Comparison of ENCODE assay signal across 29 cellular contexts in genomic region chr10:71033396-71033980, GRCh38.
DNase-seq lines count a peak whose midpoint lies in the region; ATAC-seq, FAIRE-seq and TF ChIP-seq lines count a peak whose summit lies in the region.
"Had no signal": no experiment of that assay in that cellular context is flagged by ENCODE, and none has a peak within 500 bp of the region (broad histone marks: within the 10 kb centered on the region; RNA-seq: fewer than 3 reads in every experiment).

No MANE protein-coding gene starts in this region.

- no peak overlapping the region for H3T11ph ChIP-seq in H9 (ENCODE audit: low read length)

- H2BK15ac ChIP-seq in H9 (ENCODE audit: low read depth, low read length) = no peak overlapping the region

- H3K79me2 ChIP-seq in H9 (ENCODE audit: insufficient read depth, low read length) (no peaks in the 10 kb centered on the region), K562 (ENCODE audit: control insufficient read depth, insufficient read depth, low read length) (no peaks in the 10 kb centered on the region), smooth muscle cell (ENCODE audit: low read depth) (no peaks in the 10 kb centered on the region)
- H3K79me2 ChIP-seq: hepatocyte had no signal

- no peaks in the 10 kb centered on the region for H3K23me2 ChIP-seq in H9 (ENCODE audit: insufficient read length, low read depth, low read length, poor library complexity, severe bottlenecking)

- H4K20me1 ChIP-seq in H9 (ENCODE audit: control insufficient read depth, insufficient read depth, insufficient read length) (no peaks in the 10 kb centered on the region), K562 (replicated peaks; ENCODE audit: control insufficient read depth, insufficient read depth, low read length) (peaks cover 3% of the 10 kb centered on the region; the same call in 1 of the 2 replicates), smooth muscle cell (ENCODE audit: low read depth) (no peaks in the 10 kb centered on the region)

- no peaks in the 10 kb centered on the region for H3K4me1 Mint-ChIP-seq in H9
- H3K4me1 Mint-ChIP-seq: activated naive CD8-positive, alpha-beta T cell treated with anti-CD3 and anti-CD28 coated beads for 36 hours; natural killer cell; T-helper 17 cell had no signal

- H3K18ac ChIP-seq in H9 (ENCODE audit: insufficient read length, low read depth, low read length) = no peak overlapping the region

- H2AFZ ChIP-seq in H9 (ENCODE audit: low read length) (no peak overlapping the region), K562 (ENCODE audit: low read depth, low read length) (no peak overlapping the region), smooth muscle cell (ENCODE audit: low read depth) (no peak overlapping the region)
- H2AFZ ChIP-seq: hepatocyte had no signal

- no peak overlapping the region for H4K8ac ChIP-seq in H9 (replicated peaks; ENCODE audit: insufficient read length, low read depth, low read length)

- DNase-seq in H9 = peak; percentile 44
- DNase-seq in K562 (ENCODE audit: extremely low read depth in 1 of 4, low spot score in 3 of 4) = no peak
- DNase-seq in iPS-NIHi7 (ENCODE audit: extremely low spot score) = peak; percentile 41
- DNase-seq in smooth muscle cell (lab: John Stamatoyannopoulos, UW; ENCODE audit: unreplicated experiment) = no peak
- DNase-seq: activated CD8-positive, alpha-beta T cell treated with anti-CD3 and anti-CD28 coated beads, Interleukin-2, amount 10 ng/mL, durations not matched to agents 7 days and 5 days; activated naive CD8-positive, alpha-beta T cell treated with anti-CD3 and anti-CD28 coated beads for 36 hours; activated T-cell treated with anti-CD3 and anti-CD28 coated beads for 4 hours; C1 segment of cervical spinal cord; central memory CD4-positive, alpha-beta T cell; COR-L47; gastrocnemius medialis; HCEC 1CT; KBM-7; left ventricle myocardium superior; MG63; natural killer cell; NCI-H446; ovary; right cardiac atrium; stimulated activated naive CD4-positive, alpha-beta T cell; T-helper 17 cell had no signal

- H3K4me3 Mint-ChIP-seq in H9 = no peak overlapping the region
- H3K4me3 Mint-ChIP-seq: activated CD8-positive, alpha-beta T cell treated with anti-CD3 and anti-CD28 coated beads, Interleukin-2, amount 10 ng/mL, durations not matched to agents 7 days and 5 days; activated naive CD8-positive, alpha-beta T cell treated with anti-CD3 and anti-CD28 coated beads for 36 hours; natural killer cell; T-helper 17 cell had no signal

- intact Hi-C loops in K562 (cut with micrococcal nuclease) = no loop called here

- no CpG with 5 or more reads among the region's 16 CpGs for WGBS in H9 (ENCODE audit: extremely low coverage, insufficient read length, low lambda C conversion rate)
- WGBS in K562 (ENCODE audit: insufficient coverage, low coverage, missing lambda C conversion rate) = 2% methylated on average over 16 of the region's 16 CpGs
- WGBS in smooth muscle cell (ENCODE audit: low lambda C conversion rate) = 83% methylated on average over 16 of the region's 16 CpGs

- H3K27ac Mint-ChIP-seq in H9 = no peak overlapping the region; a peak in 1 of 7 replicates
- H3K27ac Mint-ChIP-seq: activated CD8-positive, alpha-beta T cell treated with anti-CD3 and anti-CD28 coated beads, Interleukin-2, amount 10 ng/mL, durations not matched to agents 7 days and 5 days; activated naive CD8-positive, alpha-beta T cell treated with anti-CD3 and anti-CD28 coated beads for 36 hours; natural killer cell; T-helper 17 cell had no signal

- ATAC-seq in K562 = no peak; the same call in 2 of the 3 replicates
- ATAC-seq in GM21515 (IDR thresholded peaks at IDR 0.05; ENCODE audit: unreplicated experiment) = no peak
- no peak for ATAC-seq in HG03442 (IDR thresholded peaks at IDR 0.05; ENCODE audit: unreplicated experiment)
- no peak for ATAC-seq in GM19455 (IDR thresholded peaks at IDR 0.05; ENCODE audit: unreplicated experiment)
- ATAC-seq: activated CD8-positive, alpha-beta T cell treated with anti-CD3 and anti-CD28 coated beads, Interleukin-2, amount 10 ng/mL, durations not matched to agents 7 days and 5 days; gastrocnemius medialis; left ventricle myocardium superior; natural killer cell; right cardiac atrium; T-helper 17 cell had no signal

- no peak overlapping the region for H2BK120ac ChIP-seq in H9 (ENCODE audit: low read depth, low read length, poor library complexity, severe bottlenecking)

- no peaks in the 10 kb centered on the region for H3K36me3 Mint-ChIP-seq in H9 (ENCODE audit: insufficient read depth in 1 of 3, low read depth in 3 of 3)
- H3K36me3 Mint-ChIP-seq: activated naive CD8-positive, alpha-beta T cell treated with anti-CD3 and anti-CD28 coated beads for 36 hours; natural killer cell had no signal

- POLR2A ChIA-PET in K562 (lab: Yijun Ruan, JAX) = interaction anchor here (0.7 kb wide), 1 partner anchor 315 kb away, joined by 3 read pairs; no protein-coding TSS in a partner anchor

- no peaks in the 10 kb centered on the region for H3K27me3 ChIP-seq in H9 (ENCODE audit: insufficient read depth, low read length)
- H3K27me3 ChIP-seq in K562 (ENCODE audit: control insufficient read depth in 2 of 2, insufficient read depth in 2 of 2, low read length in 2 of 2) = peaks cover 16 to 67% of the 10 kb centered on the region in 2 experiments
- no peaks in the 10 kb centered on the region for H3K27me3 ChIP-seq in smooth muscle cell (ENCODE audit: low read depth)
- H3K27me3 ChIP-seq: gastrocnemius medialis, hepatocyte, MG63, ovary had no signal

- H3K9me3 Mint-ChIP-seq in H9 = no peaks in the 10 kb centered on the region; a peak in 1 of 5 replicates
- H3K9me3 Mint-ChIP-seq: activated naive CD8-positive, alpha-beta T cell treated with anti-CD3 and anti-CD28 coated beads for 36 hours; natural killer cell had no signal

- H2BK5ac ChIP-seq in H9 (ENCODE audit: insufficient read length, low read length) = no peak overlapping the region

- FAIRE-seq in K562 (lab: Jason Lieb, UNC) = no peak
- FAIRE-seq: GM12891, islet of Langerhans had no signal

- H3K4ac ChIP-seq in H9 (ENCODE audit: low read depth, low read length) = no peak overlapping the region

- H3K36me3 ChIP-seq in K562 (ENCODE audit: control insufficient read depth, insufficient read depth, low read length) (no peaks in the 10 kb centered on the region), smooth muscle cell (ENCODE audit: low read depth) (no peaks in the 10 kb centered on the region)
- H3K36me3 ChIP-seq: gastrocnemius medialis, MG63, ovary had no signal

- TF ChIP-seq EP300 in K562 (IDR thresholded peaks at IDR 0.05; ENCODE audit: low read length) = no peak

- no peaks in the 10 kb centered on the region for H3F3A ChIP-seq in smooth muscle cell (ENCODE audit: low read depth)

- in situ Hi-C loops in K562 (cut with MboI) = no loop called here

- CTCF ChIA-PET in K562 (lab: Yijun Ruan, JAX; ENCODE audit: low intra/inter-chr PET ratio) = no interaction called here

- TF ChIP-seq RAD21 in K562 (CRISPR knock-in tag; conservative IDR thresholded peaks at IDR 0.05 in 1 of 2, IDR thresholded peaks at IDR 0.05 in 1 of 2) = no peak

- H2AK5ac ChIP-seq in H9 (ENCODE audit: insufficient read length, low read length) = no peak overlapping the region

- TF ChIP-seq CTCF in H9 (conservative IDR thresholded peaks at IDR 0.05) (peak; percentile 58), K562 (IDR thresholded peaks at IDR 0.05 in 2 of 3, conservative IDR thresholded peaks at IDR 0.05 in 1 of 3; ENCODE audit: insufficient read depth in 2 of 3, low read depth in 1 of 3, low read length in 3 of 3) (0 out of 6 replicates have a peak, but pooled peaks of 2 of the 3 experiments have one; percentile 9 to 11), smooth muscle cell (IDR thresholded peaks at IDR 0.05; ENCODE audit: borderline replicate concordance, insufficient read depth, poor library complexity, severe bottlenecking) (peak; percentile 7)

- H4K5ac ChIP-seq in H9 (ENCODE audit: insufficient read length, low read depth, low read length) = no peak overlapping the region

- H3K4me1 ChIP-seq in H9 (ENCODE audit: insufficient read depth, low read length) (no peaks in the 10 kb centered on the region), K562 (replicated peaks in 1 of 2; ENCODE audit: control insufficient read depth in 2 of 2, insufficient read depth in 2 of 2, low read length in 2 of 2) (peaks cover 0 to 3% of the 10 kb centered on the region in 2 experiments; a peak in 3 of 5 replicates), smooth muscle cell (ENCODE audit: low read depth) (no peaks in the 10 kb centered on the region)

- H3K4me3 ChIP-seq in K562 (no peak overlapping the region), smooth muscle cell (no peak overlapping the region)
- H3K4me3 ChIP-seq: gastrocnemius medialis, hepatocyte, MG63, ovary, SK-N-MC had no signal

- no peak overlapping the region for H3K23ac ChIP-seq in H9 (ENCODE audit: insufficient read length, low read depth, low read length)

- no peak overlapping the region; the same call in 1 of the 2 replicates for H3K14ac ChIP-seq in H9 (ENCODE audit: insufficient read depth, low read length)

- H3K9ac ChIP-seq in H9 (ENCODE audit: extremely low read depth, insufficient read length, low read length) (no peak overlapping the region), K562 (ENCODE audit: insufficient read depth in 1 of 2, low read depth in 2 of 2, low read length in 2 of 2) (0 out of 4 replicates have a peak overlapping the region, but pooled peaks of 1 of the 2 experiments have one; percentile 30), smooth muscle cell (ENCODE audit: low read depth) (no peak overlapping the region)

- peaks cover 1% of the 10 kb centered on the region for H3K27me3 Mint-ChIP-seq in H9 (ENCODE audit: low read depth)
- H3K27me3 Mint-ChIP-seq: activated naive CD8-positive, alpha-beta T cell treated with anti-CD3 and anti-CD28 coated beads for 36 hours; T-helper 17 cell had no signal

- H3K4me2 ChIP-seq in H9 (ENCODE audit: insufficient read depth, insufficient read length, low read length) (no peak overlapping the region), K562 (ENCODE audit: insufficient read depth, low read length) (no peak overlapping the region), smooth muscle cell (no peak overlapping the region)
- H3K4me2 ChIP-seq: hepatocyte had no signal

- H3K79me1 ChIP-seq in H9 (ENCODE audit: insufficient read depth, low read depth, low read length, poor library complexity, severe bottlenecking) = no peaks in the 10 kb centered on the region

- H4K91ac ChIP-seq in H9 (ENCODE audit: insufficient read length, low read depth, low read length) = no peak overlapping the region

- no peak overlapping the region for H3K56ac ChIP-seq in H9 (ENCODE audit: insufficient read length, low read depth, low read length)

- TF ChIP-seq POLR2A in K562 (conservative IDR thresholded peaks at IDR 0.05) = no peak

- H3K9me1 ChIP-seq in K562 (ENCODE audit: control insufficient read depth, insufficient read depth, low read length) = no peaks in the 10 kb centered on the region

- no peak overlapping the region for H2BK20ac ChIP-seq in H9 (ENCODE audit: low read depth, low read length, poor library complexity, severe bottlenecking)

- BruUV-seq in K562 (replicated peaks; lab: Mats Ljungman, UMichigan) = no TSS peak

- H2BK12ac ChIP-seq in H9 (ENCODE audit: insufficient read length, low read depth, low read length) = no peak overlapping the region

- H3K27ac ChIP-seq in H9 (ENCODE audit: insufficient read length, low read depth, low read length) = no peak overlapping the region
- no peak overlapping the region for H3K27ac ChIP-seq in K562 (ENCODE audit: extremely low read depth, low read depth, low read length)
- no peak overlapping the region for H3K27ac ChIP-seq in smooth muscle cell (ENCODE audit: low read depth)
- H3K27ac ChIP-seq: gastrocnemius medialis, hepatocyte, ovary, RWPE1, SK-N-MC had no signal

- H3K9me3 ChIP-seq in H9 (ENCODE audit: control insufficient read depth, low read depth, low read length) (no peaks in the 10 kb centered on the region), K562 (replicated peaks; ENCODE audit: control insufficient read depth, insufficient read depth, low read depth, low read length) (no peaks in the 10 kb centered on the region), smooth muscle cell (replicated peaks; ENCODE audit: low read depth) (no peaks in the 10 kb centered on the region)
- H3K9me3 ChIP-seq: gastrocnemius medialis, MG63, ovary had no signal

Comparison
In these comparisons a context has a peak if more than half of its experiments do, and no peak if none do; other contexts are left out.
1. DNase-seq: peak in H9 (single experiment) and iPS-NIHi7 (single experiment); none in K562 (0 of 4) and smooth muscle cell (single experiment).
2. CTCF ChIP-seq: peak in every context shown above with its lines; median percentile 58 in H9; 10 in K562; 7 in smooth muscle cell.